24 cellular contexts compared by ENCODE assay signal in the genomic region with DNA sequence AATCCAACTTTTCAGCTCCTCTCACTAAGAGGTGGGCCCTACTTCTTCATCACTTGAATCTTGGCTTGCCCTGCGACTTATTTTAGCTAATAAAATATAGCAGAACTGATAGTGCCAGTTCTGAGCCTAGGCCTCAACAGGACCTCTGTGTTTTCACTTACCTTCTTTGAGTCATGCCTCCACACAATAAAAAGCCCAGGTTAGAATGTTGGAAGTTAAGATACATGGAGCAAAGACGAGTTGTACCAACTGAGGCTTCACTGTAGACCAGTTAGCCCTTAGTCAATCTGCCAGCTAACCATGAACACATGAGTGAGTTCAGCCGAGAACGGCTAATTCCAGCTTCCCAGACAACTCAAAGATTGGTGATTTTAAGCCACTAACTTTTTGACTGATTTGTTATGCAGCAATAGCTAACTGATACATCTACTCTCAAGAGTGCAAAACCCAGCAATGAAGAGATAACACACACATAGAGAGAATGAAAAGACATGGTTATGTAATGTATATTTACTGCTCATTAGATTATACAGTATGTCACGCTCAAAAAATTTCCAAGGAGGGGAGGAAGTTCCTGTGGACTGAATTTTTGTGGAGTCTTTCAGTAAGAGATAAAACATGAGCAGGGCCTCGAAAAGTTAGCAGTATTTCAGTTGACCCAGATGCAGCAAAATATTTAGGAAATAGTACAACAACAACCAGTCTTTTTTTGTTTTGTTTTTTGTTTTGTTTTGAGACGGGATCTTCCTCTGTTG.
"Had no signal": no experiment of that assay in that cellular context is flagged by ENCODE, and none has a peak within 500 bp of the region (broad histone marks: within the 10 kb centered on the region; RNA-seq: fewer than 3 reads in every experiment).

No MANE protein-coding gene starts in this region.

- H3K27me3 ChIP-seq: MG63, SJSA1 had no signal

- H3K27ac ChIP-seq: SJSA1 had no signal

- FAIRE-seq: RCC 7860 had no signal

- H3K9ac ChIP-seq: SK-N-SH had no signal

- H3K36me3 ChIP-seq: MG63, SJSA1 had no signal

- H3K9me2 ChIP-seq: SK-N-SH had no signal

- DNase-seq: KBM-7, MG63, NCI-H1092, NCI-H1105 treated with DMSO at 0.1 percent for 48 hours, NCI-H1417 treated with DMSO at 0.1 percent for 48 hours, NCI-H146, NCI-H1694 treated with DMSO at 0.1 percent for 48 hours, NCI-H1930, NCI-H2081, NCI-H2107, NCI-H2227 treated with DMSO at 0.1 percent for 48 hours, NCI-H446, NCI-H510A, NCI-H524 treated with DMSO at 0.1 percent for 48 hours, NCI-H69, NCI-H774, Right ventricle myocardium superior, RPMI8226, SIG-M5, SK-N-SH, SW 1271, T-cell had no signal

- H3K9me3 ChIP-seq: MG63, SK-N-SH had no signal

- ATAC-seq: T-cell had no signal

- H3K4me3 ChIP-seq: MG63, SJSA1 had no signal

- H3K4me2 ChIP-seq: SK-N-SH had no signal

- H3K4me1 ChIP-seq: SJSA1 had no signal
